6 cellular contexts compared by ENCODE assay signal in genomic region chr7:145490356-145490755, GRCh38.
"Had no signal": no experiment of that assay in that cellular context is flagged by ENCODE, and none has a peak within 500 bp of the region (broad histone marks: within the 10 kb centered on the region; RNA-seq: fewer than 3 reads in every experiment).

No MANE protein-coding gene starts in this region.

- H3K27ac Mint-ChIP-seq: IgD-negative memory B cell had no signal

- H3K27ac ChIP-seq: HL-60, KMS-11 had no signal

- H3K27me3 Mint-ChIP-seq: IgD-negative memory B cell had no signal

- H3K36me3 Mint-ChIP-seq: IgD-negative memory B cell had no signal

- DNase-seq: KBM-7, KG1 had no signal

- H3K4me3 Mint-ChIP-seq: IgD-negative memory B cell had no signal

- FAIRE-seq: HTR-8/SVneo had no signal

- H3K4me1 Mint-ChIP-seq: IgD-negative memory B cell had no signal

- H3K4me2 ChIP-seq: KMS-11 had no signal

- H3K9ac ChIP-seq: KMS-11 had no signal
